ENCODE assay signal across 23 cellular contexts in the genomic region with DNA sequence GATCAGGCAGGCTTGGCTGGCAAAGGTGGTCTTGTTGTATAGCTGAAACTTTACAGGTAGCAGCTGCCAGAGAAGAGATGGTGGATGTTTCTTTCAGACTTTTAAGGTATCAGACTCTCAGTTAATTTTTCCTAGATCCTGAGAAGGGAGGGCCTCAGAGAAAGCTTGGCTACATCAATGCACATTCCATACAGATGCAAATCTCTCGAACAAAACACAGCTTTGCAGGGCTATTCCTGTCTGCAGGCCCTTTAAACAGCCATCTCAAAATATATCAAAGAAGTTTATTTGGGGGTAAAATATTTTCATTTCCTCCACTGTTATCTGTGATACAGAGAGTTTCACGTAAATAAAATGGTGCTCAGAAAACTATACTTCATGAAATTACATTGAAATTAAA.
"Had no signal": no experiment of that assay in that cellular context is flagged by ENCODE, and none has a peak within 500 bp of the region (broad histone marks: within the 10 kb centered on the region; RNA-seq: fewer than 3 reads in every experiment).

No MANE protein-coding gene starts in this region.

- H3K27me3 ChIP-seq: heart right ventricle, spleen, upper lobe of left lung had no signal

- H3K36me3 Mint-ChIP-seq: activated naive CD4-positive, alpha-beta T cell treated with anti-CD3 and anti-CD28 coated beads, Interleukin-2, amount 50 U/mL, for 24 hours; brain; memory B cell; natural killer cell treated with Interleukin-12 subunit alpha and Interleukin-12 subunit beta and Interleukin-15 and Interleukin-18, amount 100 ng/mL, for 72 hours; T-cell had no signal

- H3K36me3 ChIP-seq: heart right ventricle, prostate gland, spleen, upper lobe of left lung had no signal

- H3K27me3 Mint-ChIP-seq: activated naive CD4-positive, alpha-beta T cell treated with anti-CD3 and anti-CD28 coated beads, Interleukin-2, amount 50 U/mL, for 24 hours; brain; dendritic cell treated with granulocyte-macrophage colony-stimulating factor and Interleukin-4, amounts not matched to agents 40 ng/mL and 50 ng/mL, for 4 days; memory B cell; natural killer cell treated with Interleukin-12 subunit alpha and Interleukin-12 subunit beta and Interleukin-15 and Interleukin-18, amount 100 ng/mL, for 72 hours; T-cell had no signal

- H3K9me3 Mint-ChIP-seq: brain; dendritic cell treated with granulocyte-macrophage colony-stimulating factor and Interleukin-4, amounts not matched to agents 40 ng/mL and 50 ng/mL, for 4 days had no signal

- H3K27ac ChIP-seq: heart right ventricle, prostate gland, spleen, upper lobe of left lung, VCaP had no signal

- H3K9me3 ChIP-seq: heart right ventricle, prostate gland, spleen, upper lobe of left lung had no signal

- H3K4me3 Mint-ChIP-seq: activated CD8-positive, alpha-beta T cell treated with anti-CD3 and anti-CD28 coated beads, Interleukin-2, amount 10 ng/mL, durations not matched to agents 7 days and 5 days; activated naive CD4-positive, alpha-beta T cell treated with anti-CD3 and anti-CD28 coated beads, Interleukin-2, amount 50 U/mL, for 24 hours; dendritic cell treated with granulocyte-macrophage colony-stimulating factor and Interleukin-4, amounts not matched to agents 40 ng/mL and 50 ng/mL, for 4 days; memory B cell; natural killer cell treated with Interleukin-12 subunit alpha and Interleukin-12 subunit beta and Interleukin-15 and Interleukin-18, amount 100 ng/mL, for 72 hours; T-cell; T-helper 2 cell treated with Interferon-gamma antibody and Interleukin-4, amounts not matched to agents 5 μg/mL and 100 μg/mL, for 36 hours had no signal

- H3K4me1 ChIP-seq: heart right ventricle, prostate gland, spleen, upper lobe of left lung had no signal

- H3K4me1 Mint-ChIP-seq: activated naive CD4-positive, alpha-beta T cell treated with anti-CD3 and anti-CD28 coated beads, Interleukin-2, amount 50 U/mL, for 24 hours; memory B cell; T-cell had no signal

- H3K27ac Mint-ChIP-seq: activated CD8-positive, alpha-beta T cell treated with anti-CD3 and anti-CD28 coated beads, Interleukin-2, amount 10 ng/mL, durations not matched to agents 7 days and 5 days; activated naive CD4-positive, alpha-beta T cell treated with anti-CD3 and anti-CD28 coated beads, Interleukin-2, amount 50 U/mL, for 24 hours; dendritic cell treated with granulocyte-macrophage colony-stimulating factor and Interleukin-4, amounts not matched to agents 40 ng/mL and 50 ng/mL, for 4 days; memory B cell; natural killer cell treated with Interleukin-12 subunit alpha and Interleukin-12 subunit beta and Interleukin-15 and Interleukin-18, amount 100 ng/mL, for 72 hours; T-cell; T-helper 2 cell treated with Interferon-gamma antibody and Interleukin-4, amounts not matched to agents 5 μg/mL and 100 μg/mL, for 36 hours had no signal

- H3K4me3 ChIP-seq: heart right ventricle, prostate gland, spleen, upper lobe of left lung had no signal

- DNase-seq: activated CD4-positive, alpha-beta T cell treated with anti-CD3 and anti-CD28 coated beads for 1 hour; activated CD4-positive, alpha-beta T cell treated with anti-CD3 and anti-CD28 coated beads, Interleukin-2, amount 50 U/mL, for 1 hour; activated CD8-positive, alpha-beta T cell treated with anti-CD3 and anti-CD28 coated beads, Interleukin-2, amount 10 ng/mL, durations not matched to agents 7 days and 5 days; activated gamma-delta T cell treated with Interleukin-2 at 50 U/mL for 16 hours; aorta; effector CD4-positive, alpha-beta T cell; erythroblast; foreskin fibroblast; heart right ventricle; left colon; spleen; stimulated activated CD4-positive, alpha-beta T cell treated with anti-CD3 and anti-CD28 coated beads, Interleukin-4, amount 100 ng/mL, for 24 hours; stimulated activated naive CD4-positive, alpha-beta T cell treated with Interleukin-2 at 50 U/mL for 16 hours; T-cell; upper lobe of left lung had no signal

- ATAC-seq: activated CD8-positive, alpha-beta T cell treated with anti-CD3 and anti-CD28 coated beads, Interleukin-2, amount 10 ng/mL, durations not matched to agents 7 days and 5 days; heart right ventricle; left colon; natural killer cell treated with Interleukin-12 subunit alpha and Interleukin-12 subunit beta and Interleukin-15 and Interleukin-18, amount 100 ng/mL, for 72 hours; T-cell had no signal
